ENCODE assay signal across 8 cellular contexts in the genomic region with DNA sequence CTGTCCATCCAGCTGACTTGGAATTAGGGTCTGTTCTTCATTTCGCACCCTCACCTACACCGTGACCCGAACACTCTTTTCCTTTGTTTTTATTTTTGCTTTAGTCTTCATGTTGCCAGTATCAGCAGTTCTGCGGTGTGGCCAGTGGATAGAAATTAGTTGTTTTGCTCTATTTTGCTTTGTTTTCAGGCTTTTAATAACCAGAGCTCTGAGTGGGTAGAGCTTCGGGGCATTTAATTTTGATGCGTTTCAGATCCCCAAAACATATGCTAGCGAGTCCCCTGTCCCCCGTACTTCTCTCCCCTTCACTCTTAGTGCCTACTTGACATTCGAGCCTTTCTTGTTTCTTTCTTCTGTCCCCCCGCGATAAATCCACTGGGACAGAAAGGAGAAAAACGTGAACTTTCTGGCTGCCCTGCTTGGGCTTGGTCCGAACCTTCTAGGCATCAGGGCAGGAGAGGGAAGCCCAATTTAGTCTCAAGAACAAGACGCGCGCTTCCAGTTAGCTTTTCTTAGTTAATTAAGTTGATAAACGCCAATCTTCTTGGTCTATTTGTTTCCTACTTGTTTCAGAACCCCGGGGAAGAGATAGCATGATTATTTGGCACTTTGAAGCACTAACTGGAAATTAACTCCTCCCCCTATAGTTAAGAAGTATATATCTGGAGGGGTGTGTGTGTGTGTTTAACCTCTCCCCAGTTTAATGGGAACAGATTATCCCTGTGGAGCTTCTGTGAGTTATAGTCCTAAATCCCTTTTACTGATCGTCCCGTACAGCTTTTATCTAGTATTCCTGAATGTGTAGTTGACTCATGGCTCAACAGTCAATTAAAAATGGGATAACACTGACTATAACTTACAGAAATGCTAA. TPM values are rescaled to one million over a fixed set of nuclear protein-coding genes. Genes with fewer than 3 reads are reported as not detected.
DNase-seq lines count a peak whose midpoint lies in the region; ATAC-seq lines count a peak whose summit lies in the region.

No MANE protein-coding gene starts in this region.

- no peaks in the 10 kb centered on the region for H3K36me3 Mint-ChIP-seq in activated naive CD8-positive, alpha-beta T cell treated with anti-CD3 and anti-CD28 coated beads, Interleukin-2, amount 50 U/mL, for 24 hours (ENCODE audit: low read depth)
- H3K36me3 Mint-ChIP-seq in immature natural killer cell, result peaks cover 0 to 7% (median 0%) of the 10 kb centered on the region in 3 donors

- H3K9me3 Mint-ChIP-seq in activated naive CD8-positive, alpha-beta T cell treated with anti-CD3 and anti-CD28 coated beads, Interleukin-2, amount 50 U/mL, for 24 hours, result no peaks in the 10 kb centered on the region
- H3K9me3 Mint-ChIP-seq in immature natural killer cell, result no peaks in the 10 kb centered on the region

- no peak for ATAC-seq in activated naive CD8-positive, alpha-beta T cell treated with anti-CD3 and anti-CD28 coated beads, Interleukin-2, amount 50 U/mL, for 24 hours
- no peak for ATAC-seq in stimulated activated naive CD8-positive, alpha-beta T cell treated with anti-CD3 and anti-CD28 coated beads, Interleukin-15, Interleukin-2, amounts not matched to agents 100 U/mL and 50 U/mL, for 24 hours
- ATAC-seq in HG02763 (IDR thresholded peaks at IDR 0.05; ENCODE audit: unreplicated experiment) (no peak), HG03025 (IDR thresholded peaks at IDR 0.05; ENCODE audit: low FRiP score, unreplicated experiment) (no peak)

- peak; percentile 20 for DNase-seq in D341Med (ENCODE audit: low spot score)
- no peak for DNase-seq in activated naive CD8-positive, alpha-beta T cell treated with anti-CD3 and anti-CD28 coated beads, Interleukin-2, amount 50 U/mL, for 24 hours
- peak in 1 of 3 donors; percentile 14 for DNase-seq in immature natural killer cell
- peak; percentile 8 for DNase-seq in stimulated activated naive CD8-positive, alpha-beta T cell treated with anti-CD3 and anti-CD28 coated beads, Interleukin-15, Interleukin-2, amounts not matched to agents 100 U/mL and 50 U/mL, for 24 hours
- DNase-seq in NCI-H1092 (lab: John Stamatoyannopoulos, UW), result no peak

- peaks cover 48% of the 10 kb centered on the region for H3K4me1 Mint-ChIP-seq in activated naive CD8-positive, alpha-beta T cell treated with anti-CD3 and anti-CD28 coated beads, Interleukin-2, amount 50 U/mL, for 24 hours
- peaks cover 23 to 31% of the 10 kb centered on the region in 2 donors for H3K4me1 Mint-ChIP-seq in immature natural killer cell

- H3K4me3 Mint-ChIP-seq in activated naive CD8-positive, alpha-beta T cell treated with anti-CD3 and anti-CD28 coated beads, Interleukin-2, amount 50 U/mL, for 24 hours, result peak overlapping the region; percentile 96
- H3K4me3 Mint-ChIP-seq in immature natural killer cell, result peak overlapping the region; percentile 95 to 100 (median 98)

- H3K9me3 ChIP-seq in KOPT-K1 (ENCODE audit: insufficient read depth, low read length, poor library complexity, severe bottlenecking), result no peaks in the 10 kb centered on the region

- peak overlapping the region; percentile 77 for H3K27ac ChIP-seq in KOPT-K1 (ENCODE audit: low read depth, low read length, poor library complexity, severe bottlenecking)

- no peaks in the 10 kb centered on the region for H3K36me3 ChIP-seq in KOPT-K1 (ENCODE audit: insufficient read depth, low read length)

- peak overlapping the region; percentile 96 for H3K27ac Mint-ChIP-seq in activated naive CD8-positive, alpha-beta T cell treated with anti-CD3 and anti-CD28 coated beads, Interleukin-2, amount 50 U/mL, for 24 hours
- H3K27ac Mint-ChIP-seq in immature natural killer cell, result peak overlapping the region; percentile 91 to 99 (median 97)

- no peaks in the 10 kb centered on the region for H3K27me3 Mint-ChIP-seq in activated naive CD8-positive, alpha-beta T cell treated with anti-CD3 and anti-CD28 coated beads, Interleukin-2, amount 50 U/mL, for 24 hours
- peaks cover 5 to 10% (median 6%) of the 10 kb centered on the region in 3 donors for H3K27me3 Mint-ChIP-seq in immature natural killer cell (ENCODE audit: low read depth in 3 of 3)

RNA-seq across cellular contexts. Expression of gene SWT1, which starts 0.9 kb away (rescaled TPM):
- 1 to 10 TPM in 2 of 3 donors, under 1 TPM in 1; 0.25 to 2.4 (median 1.6) TPM for polyA plus RNA-seq in immature natural killer cell

RNA-seq across cellular contexts. Expression of gene TRMT1L, which starts 1.1 kb away (rescaled TPM):
- polyA plus RNA-seq in immature natural killer cell, result 10 to 100 TPM in 1 of 3 donors, 1 to 10 TPM in 2; 4.7 to 11.8 (median 5.8) TPM

Comparison
In these comparisons a context has a peak if more than half of its experiments do, and no peak if none do; other contexts are left out.
1. DNase-seq: peak in D341Med (single experiment) and stimulated activated naive CD8-positive, alpha-beta T cell treated with anti-CD3 and anti-CD28 coated beads, Interleukin-15, Interleukin-2, amounts not matched to agents 100 U/mL and 50 U/mL, for 24 hours (single experiment); none in activated naive CD8-positive, alpha-beta T cell treated with anti-CD3 and anti-CD28 coated beads, Interleukin-2, amount 50 U/mL, for 24 hours (single experiment) and NCI-H1092 (single experiment).